ENCODE assay signal across 8 cellular contexts in the genomic region with DNA sequence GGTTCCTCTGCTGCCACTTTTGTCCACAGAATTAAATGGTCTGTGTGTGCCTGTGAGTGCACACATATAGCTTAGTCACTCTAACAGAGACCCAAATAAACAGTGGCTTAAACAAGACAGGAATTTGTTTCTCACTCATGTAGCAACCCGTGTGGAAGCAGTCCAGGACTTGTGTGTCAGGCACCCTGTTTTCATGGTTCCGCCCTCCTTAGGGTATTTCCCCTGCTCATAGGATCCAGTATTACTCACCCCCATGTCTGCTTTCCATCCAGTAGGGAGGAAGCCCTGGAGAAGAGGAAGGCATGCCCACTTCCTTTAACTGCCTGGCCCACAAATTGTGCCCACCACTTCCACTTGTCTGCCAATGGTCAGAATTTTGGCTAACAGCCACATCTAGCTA. TPM values are rescaled to one million over a fixed set of nuclear protein-coding genes. Genes with fewer than 3 reads are reported as not detected.
DNase-seq lines count a peak whose midpoint lies in the region; ATAC-seq and TF ChIP-seq lines count a peak whose summit lies in the region.

No MANE protein-coding gene starts in this region.

- H3K4me1 Mint-ChIP-seq in dendritic cell treated with granulocyte-macrophage colony-stimulating factor and Interleukin-4, amounts not matched to agents 40 ng/mL and 50 ng/mL, for 4 days (ENCODE audit: low read depth), result peaks cover 48% of the 10 kb centered on the region
- H3K4me1 Mint-ChIP-seq in mesothelial cell of epicardium, result peaks cover 22% of the 10 kb centered on the region

- ATAC-seq in HG03469 (IDR thresholded peaks at IDR 0.05; ENCODE audit: unreplicated experiment), result no peak

- H3K9me3 Mint-ChIP-seq in dendritic cell treated with granulocyte-macrophage colony-stimulating factor and Interleukin-4, amounts not matched to agents 40 ng/mL and 50 ng/mL, for 4 days, result no peaks in the 10 kb centered on the region
- peaks cover 5% of the 10 kb centered on the region for H3K9me3 Mint-ChIP-seq in mesothelial cell of epicardium

- H3K9me3 ChIP-seq in MG63 (no peaks in the 10 kb centered on the region), BE2C (no peaks in the 10 kb centered on the region)

- intact Hi-C loops in dendritic cell treated with granulocyte-macrophage colony-stimulating factor and Interleukin-4, amounts not matched to agents 40 ng/mL and 50 ng/mL, for 4 days (cut with micrococcal nuclease), result loop anchor here (5.0 kb wide), 1 partner anchor 36 kb away; no protein-coding TSS in a partner anchor

- H3K4me3 Mint-ChIP-seq in dendritic cell treated with granulocyte-macrophage colony-stimulating factor and Interleukin-4, amounts not matched to agents 40 ng/mL and 50 ng/mL, for 4 days, result no peak overlapping the region
- H3K4me3 Mint-ChIP-seq in mesothelial cell of epicardium, result no peak overlapping the region

- peak overlapping the region; percentile 68 for H3K27ac Mint-ChIP-seq in dendritic cell treated with granulocyte-macrophage colony-stimulating factor and Interleukin-4, amounts not matched to agents 40 ng/mL and 50 ng/mL, for 4 days
- no peak overlapping the region for H3K27ac Mint-ChIP-seq in mesothelial cell of epicardium

- H3K4me3 ChIP-seq in MG63 (no peak overlapping the region), BE2C (ENCODE audit: low read depth, low read length) (no peak overlapping the region)

- no peaks in the 10 kb centered on the region for H3K36me3 ChIP-seq in MG63
- no peaks in the 10 kb centered on the region for H3K36me3 ChIP-seq in BE2C

- no peaks in the 10 kb centered on the region for H3K36me3 Mint-ChIP-seq in dendritic cell treated with granulocyte-macrophage colony-stimulating factor and Interleukin-4, amounts not matched to agents 40 ng/mL and 50 ng/mL, for 4 days (ENCODE audit: low read depth)
- H3K36me3 Mint-ChIP-seq in mesothelial cell of epicardium, result no peaks in the 10 kb centered on the region

- TF ChIP-seq CTCF in mesothelial cell of epicardium (IDR thresholded peaks at IDR 0.05; ENCODE audit: unreplicated experiment) (no peak), BE2C (IDR thresholded peaks at IDR 0.05; ENCODE audit: low read depth, low read length) (no peak)

- peak; percentile 21 for DNase-seq in CMK (ENCODE audit: low read depth)
- DNase-seq in MG63, result peak; percentile 69
- DNase-seq in non-pigmented ciliary epithelial cell (ENCODE audit: low read depth), result peak; percentile 91
- no peak for DNase-seq in mesothelial cell of epicardium (ENCODE audit: low spot score in 2 of 2, unreplicated experiment in 2 of 2)
- DNase-seq in HT-29 (ENCODE audit: low spot score), result no peak
- no peak for DNase-seq in BE2C

- peaks cover 5% of the 10 kb centered on the region for H3K27me3 Mint-ChIP-seq in dendritic cell treated with granulocyte-macrophage colony-stimulating factor and Interleukin-4, amounts not matched to agents 40 ng/mL and 50 ng/mL, for 4 days
- no peaks in the 10 kb centered on the region for H3K27me3 Mint-ChIP-seq in mesothelial cell of epicardium (ENCODE audit: low read depth)

- H3K27me3 ChIP-seq in MG63 (no peaks in the 10 kb centered on the region), BE2C (no peaks in the 10 kb centered on the region)

- no peaks in the 10 kb centered on the region for H3K4me1 ChIP-seq in BE2C

RNA-seq across cellular contexts. Expression of a gene that starts 41.3 kb away (rescaled TPM):
- not detected in 2 replicates for total RNA-seq in MG63 (2014; rRNA removed; shearing (Covaris generic); ENCODE audit: low replicate concordance)
- total RNA-seq in mesothelial cell of epicardium, result 22.7 to 25.3 TPM (median 25.0 TPM) in 3 replicates
- 26.6 and 28.7 TPM in 2 replicates for total RNA-seq in HT-29 (2014; rRNA removed; shearing (Covaris generic))
- not detected for polyA plus RNA-seq in BE2C (2012; ENCODE audit: insufficient read depth, insufficient read length, low read depth)

Comparison
In these comparisons a context has a peak if more than half of its experiments do, and no peak if none do; other contexts are left out.
1. DNase-seq: peak in CMK (single experiment), MG63 (single experiment) and non-pigmented ciliary epithelial cell (single experiment); none in mesothelial cell of epicardium (0 of 2), HT-29 (single experiment) and BE2C (single experiment).
2. RNA of a gene that starts 41.3 kb away (total RNA-seq): 26.6 to 28.7 TPM in HT-29 and 22.7 to 25.3 TPM in mesothelial cell of epicardium; not detected in MG63; every median in the first group is over 10 times any median in the second.